In genomic region chr1:150281758-150282557, GRCh38 we compare ENCODE assay signal across 1 cellular context.
TF ChIP-seq lines count a peak whose summit lies in the region.

A gene with protein sequence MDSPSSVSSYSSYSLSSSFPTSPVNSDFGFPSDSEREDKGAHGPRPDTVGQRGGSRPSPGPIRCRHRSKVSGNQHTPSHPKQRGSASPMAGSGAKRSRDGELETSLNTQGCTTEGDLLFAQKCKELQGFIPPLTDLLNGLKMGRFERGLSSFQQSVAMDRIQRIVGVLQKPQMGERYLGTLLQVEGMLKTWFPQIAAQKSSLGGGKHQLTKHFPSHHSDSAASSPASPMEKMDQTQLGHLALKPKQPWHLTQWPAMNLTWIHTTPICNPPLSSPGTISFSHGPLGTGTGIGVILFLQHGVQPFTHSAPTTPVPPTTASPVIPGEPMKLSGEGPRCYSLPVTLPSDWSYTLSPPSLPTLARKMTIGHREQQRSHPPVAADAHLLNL (plus strand): TSS chr1:150282554. CDS start chr1:150283268, 714 bp downstream.

TF ChIP-seq in HEK293, 187 proteins besides CTCF, POLR2A, EP300 and RAD21 (continued from another document and continues in another):
- TF ChIP-seq ZNF280D (tag by site-specific recombination; IDR thresholded peaks at IDR 0.05): no peak
- TF ChIP-seq, protein P1, sequence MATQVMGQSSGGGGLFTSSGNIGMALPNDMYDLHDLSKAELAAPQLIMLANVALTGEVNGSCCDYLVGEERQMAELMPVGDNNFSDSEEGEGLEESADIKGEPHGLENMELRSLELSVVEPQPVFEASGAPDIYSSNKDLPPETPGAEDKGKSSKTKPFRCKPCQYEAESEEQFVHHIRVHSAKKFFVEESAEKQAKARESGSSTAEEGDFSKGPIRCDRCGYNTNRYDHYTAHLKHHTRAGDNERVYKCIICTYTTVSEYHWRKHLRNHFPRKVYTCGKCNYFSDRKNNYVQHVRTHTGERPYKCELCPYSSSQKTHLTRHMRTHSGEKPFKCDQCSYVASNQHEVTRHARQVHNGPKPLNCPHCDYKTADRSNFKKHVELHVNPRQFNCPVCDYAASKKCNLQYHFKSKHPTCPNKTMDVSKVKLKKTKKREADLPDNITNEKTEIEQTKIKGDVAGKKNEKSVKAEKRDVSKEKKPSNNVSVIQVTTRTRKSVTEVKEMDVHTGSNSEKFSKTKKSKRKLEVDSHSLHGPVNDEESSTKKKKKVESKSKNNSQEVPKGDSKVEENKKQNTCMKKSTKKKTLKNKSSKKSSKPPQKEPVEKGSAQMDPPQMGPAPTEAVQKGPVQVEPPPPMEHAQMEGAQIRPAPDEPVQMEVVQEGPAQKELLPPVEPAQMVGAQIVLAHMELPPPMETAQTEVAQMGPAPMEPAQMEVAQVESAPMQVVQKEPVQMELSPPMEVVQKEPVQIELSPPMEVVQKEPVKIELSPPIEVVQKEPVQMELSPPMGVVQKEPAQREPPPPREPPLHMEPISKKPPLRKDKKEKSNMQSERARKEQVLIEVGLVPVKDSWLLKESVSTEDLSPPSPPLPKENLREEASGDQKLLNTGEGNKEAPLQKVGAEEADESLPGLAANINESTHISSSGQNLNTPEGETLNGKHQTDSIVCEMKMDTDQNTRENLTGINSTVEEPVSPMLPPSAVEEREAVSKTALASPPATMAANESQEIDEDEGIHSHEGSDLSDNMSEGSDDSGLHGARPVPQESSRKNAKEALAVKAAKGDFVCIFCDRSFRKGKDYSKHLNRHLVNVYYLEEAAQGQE (tag by site-specific recombination; IDR thresholded peaks at IDR 0.05): no peak
- TF ChIP-seq ZNF37A (tag by site-specific recombination; IDR thresholded peaks at IDR 0.05): no peak
- no peak for TF ChIP-seq ZNF488 (tag by site-specific recombination; IDR thresholded peaks at IDR 0.05)
- TF ChIP-seq ZNF529 (tag by site-specific recombination; IDR thresholded peaks at IDR 0.05; ENCODE audit: insufficient replicate concordance): no peak
- TF ChIP-seq ZNF416 (tag by site-specific recombination; IDR thresholded peaks at IDR 0.05): no peak
- no peak for TF ChIP-seq ZNF23 (tag by site-specific recombination; IDR thresholded peaks at IDR 0.05; ENCODE audit: borderline replicate concordance)
- no peak for TF ChIP-seq AEBP2 (tag by site-specific recombination; IDR thresholded peaks at IDR 0.05; ENCODE audit: borderline replicate concordance)
- TF ChIP-seq MZF1 (tag by site-specific recombination; IDR thresholded peaks at IDR 0.05; ENCODE audit: borderline replicate concordance): no peak
- TF ChIP-seq ZNF549 (tag by site-specific recombination; IDR thresholded peaks at IDR 0.05): no peak
- TF ChIP-seq, protein P2, sequence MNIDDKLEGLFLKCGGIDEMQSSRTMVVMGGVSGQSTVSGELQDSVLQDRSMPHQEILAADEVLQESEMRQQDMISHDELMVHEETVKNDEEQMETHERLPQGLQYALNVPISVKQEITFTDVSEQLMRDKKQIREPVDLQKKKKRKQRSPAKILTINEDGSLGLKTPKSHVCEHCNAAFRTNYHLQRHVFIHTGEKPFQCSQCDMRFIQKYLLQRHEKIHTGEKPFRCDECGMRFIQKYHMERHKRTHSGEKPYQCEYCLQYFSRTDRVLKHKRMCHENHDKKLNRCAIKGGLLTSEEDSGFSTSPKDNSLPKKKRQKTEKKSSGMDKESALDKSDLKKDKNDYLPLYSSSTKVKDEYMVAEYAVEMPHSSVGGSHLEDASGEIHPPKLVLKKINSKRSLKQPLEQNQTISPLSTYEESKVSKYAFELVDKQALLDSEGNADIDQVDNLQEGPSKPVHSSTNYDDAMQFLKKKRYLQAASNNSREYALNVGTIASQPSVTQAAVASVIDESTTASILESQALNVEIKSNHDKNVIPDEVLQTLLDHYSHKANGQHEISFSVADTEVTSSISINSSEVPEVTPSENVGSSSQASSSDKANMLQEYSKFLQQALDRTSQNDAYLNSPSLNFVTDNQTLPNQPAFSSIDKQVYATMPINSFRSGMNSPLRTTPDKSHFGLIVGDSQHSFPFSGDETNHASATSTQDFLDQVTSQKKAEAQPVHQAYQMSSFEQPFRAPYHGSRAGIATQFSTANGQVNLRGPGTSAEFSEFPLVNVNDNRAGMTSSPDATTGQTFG (tag by site-specific recombination; IDR thresholded peaks at IDR 0.05; ENCODE audit: borderline replicate concordance): no peak
- no peak for TF ChIP-seq ZNF248 (tag by site-specific recombination; IDR thresholded peaks at IDR 0.05)
- no peak for TF ChIP-seq ZBTB20 (tag by site-specific recombination; IDR thresholded peaks at IDR 0.05)
- no peak for TF ChIP-seq ZNF621 (tag by site-specific recombination; IDR thresholded peaks at IDR 0.05)
- no peak for TF ChIP-seq RBAK (tag by site-specific recombination; IDR thresholded peaks at IDR 0.05)
- TF ChIP-seq, protein P3, sequence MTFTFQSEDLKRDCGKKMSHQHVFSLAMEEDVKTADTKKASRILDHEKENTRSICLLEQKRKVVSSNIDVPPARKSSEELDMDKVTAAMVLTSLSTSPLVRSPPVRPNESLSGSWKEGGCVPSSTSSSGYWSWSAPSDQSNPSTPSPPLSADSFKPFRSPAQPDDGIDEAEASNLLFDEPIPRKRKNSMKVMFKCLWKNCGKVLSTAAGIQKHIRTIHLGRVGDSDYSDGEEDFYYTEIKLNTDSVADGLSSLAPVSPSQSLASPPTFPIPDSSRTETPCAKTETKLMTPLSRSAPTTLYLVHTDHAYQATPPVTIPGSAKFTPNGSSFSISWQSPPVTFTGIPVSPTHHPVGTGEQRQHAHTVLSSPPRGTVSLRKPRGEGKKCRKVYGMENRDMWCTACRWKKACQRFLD (tag by site-specific recombination; IDR thresholded peaks at IDR 0.05): no peak
- TF ChIP-seq ZNF184 (tag by site-specific recombination; IDR thresholded peaks at IDR 0.05): no peak
- no peak for TF ChIP-seq ZNF140 (tag by site-specific recombination; IDR thresholded peaks at IDR 0.05)
- TF ChIP-seq, protein P4, sequence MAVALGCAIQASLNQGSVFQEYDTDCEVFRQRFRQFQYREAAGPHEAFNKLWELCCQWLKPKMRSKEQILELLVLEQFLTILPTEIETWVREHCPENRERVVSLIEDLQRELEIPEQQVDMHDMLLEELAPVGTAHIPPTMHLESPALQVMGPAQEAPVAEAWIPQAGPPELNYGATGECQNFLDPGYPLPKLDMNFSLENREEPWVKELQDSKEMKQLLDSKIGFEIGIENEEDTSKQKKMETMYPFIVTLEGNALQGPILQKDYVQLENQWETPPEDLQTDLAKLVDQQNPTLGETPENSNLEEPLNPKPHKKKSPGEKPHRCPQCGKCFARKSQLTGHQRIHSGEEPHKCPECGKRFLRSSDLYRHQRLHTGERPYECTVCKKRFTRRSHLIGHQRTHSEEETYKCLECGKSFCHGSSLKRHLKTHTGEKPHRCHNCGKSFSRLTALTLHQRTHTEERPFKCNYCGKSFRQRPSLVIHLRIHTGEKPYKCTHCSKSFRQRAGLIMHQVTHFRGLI (tag by site-specific recombination; IDR thresholded peaks at IDR 0.05): no peak
- TF ChIP-seq, protein P5, sequence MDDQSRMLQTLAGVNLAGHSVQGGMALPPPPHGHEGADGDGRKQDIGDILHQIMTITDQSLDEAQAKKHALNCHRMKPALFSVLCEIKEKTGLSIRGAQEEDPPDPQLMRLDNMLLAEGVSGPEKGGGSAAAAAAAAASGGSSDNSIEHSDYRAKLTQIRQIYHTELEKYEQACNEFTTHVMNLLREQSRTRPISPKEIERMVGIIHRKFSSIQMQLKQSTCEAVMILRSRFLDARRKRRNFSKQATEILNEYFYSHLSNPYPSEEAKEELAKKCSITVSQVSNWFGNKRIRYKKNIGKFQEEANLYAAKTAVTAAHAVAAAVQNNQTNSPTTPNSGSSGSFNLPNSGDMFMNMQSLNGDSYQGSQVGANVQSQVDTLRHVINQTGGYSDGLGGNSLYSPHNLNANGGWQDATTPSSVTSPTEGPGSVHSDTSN (CRISPR knock-in tag; IDR thresholded peaks at IDR 0.05): no peak
- TF ChIP-seq ZNF558 (tag by site-specific recombination; IDR thresholded peaks at IDR 0.05): no peak
- TF ChIP-seq KLF1 (tag by site-specific recombination; IDR thresholded peaks at IDR 0.05): peak; percentile 79
- no peak for TF ChIP-seq ZNF571 (tag by site-specific recombination; IDR thresholded peaks at IDR 0.05)
- no peak for TF ChIP-seq ZFHX2 (tag by site-specific recombination; conservative IDR thresholded peaks at IDR 0.05)
- TF ChIP-seq KLF7 (tag by site-specific recombination; IDR thresholded peaks at IDR 0.05; ENCODE audit: borderline replicate concordance): 0 out of 2 replicates have a peak, but pooled peaks have one; percentile 12
- TF ChIP-seq, protein P6, sequence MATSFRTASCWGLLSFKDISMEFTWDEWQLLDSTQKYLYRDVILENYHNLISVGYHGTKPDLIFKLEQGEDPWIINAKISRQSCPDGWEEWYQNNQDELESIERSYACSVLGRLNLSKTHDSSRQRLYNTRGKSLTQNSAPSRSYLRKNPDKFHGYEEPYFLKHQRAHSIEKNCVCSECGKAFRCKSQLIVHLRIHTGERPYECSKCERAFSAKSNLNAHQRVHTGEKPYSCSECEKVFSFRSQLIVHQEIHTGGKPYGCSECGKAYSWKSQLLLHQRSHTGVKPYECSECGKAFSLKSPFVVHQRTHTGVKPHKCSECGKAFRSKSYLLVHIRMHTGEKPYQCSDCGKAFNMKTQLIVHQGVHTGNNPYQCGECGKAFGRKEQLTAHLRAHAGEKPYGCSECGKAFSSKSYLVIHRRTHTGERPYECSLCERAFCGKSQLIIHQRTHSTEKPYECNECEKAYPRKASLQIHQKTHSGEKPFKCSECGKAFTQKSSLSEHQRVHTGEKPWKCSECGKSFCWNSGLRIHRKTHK (tag by site-specific recombination; IDR thresholded peaks at IDR 0.05): no peak
- no peak for TF ChIP-seq ZNF221 (tag by site-specific recombination; IDR thresholded peaks at IDR 0.05; ENCODE audit: borderline replicate concordance)
- TF ChIP-seq ZNF830 (tag by site-specific recombination; IDR thresholded peaks at IDR 0.05; ENCODE audit: low read depth): no peak
- TF ChIP-seq ZBTB26 (tag by site-specific recombination; optimal IDR thresholded peaks at IDR 0.05): peak; percentile 23
- TF ChIP-seq ZFP3 (tag by site-specific recombination; IDR thresholded peaks at IDR 0.05; ENCODE audit: low read depth): no peak
- no peak for TF ChIP-seq ZNF677 (tag by site-specific recombination; IDR thresholded peaks at IDR 0.05)
- no peak for TF ChIP-seq ZNF654 (tag by site-specific recombination; IDR thresholded peaks at IDR 0.05; ENCODE audit: low read depth)
- TF ChIP-seq ZNF19 (tag by site-specific recombination; IDR thresholded peaks at IDR 0.05; ENCODE audit: low read depth): no peak
- no peak for TF ChIP-seq ZFP41 (tag by site-specific recombination; IDR thresholded peaks at IDR 0.05; ENCODE audit: borderline replicate concordance)
- TF ChIP-seq ZNF843 (tag by site-specific recombination; IDR thresholded peaks at IDR 0.05): no peak
- TF ChIP-seq ZNF664 (tag by site-specific recombination; IDR thresholded peaks at IDR 0.05): no peak
- TF ChIP-seq ZNF585B (tag by site-specific recombination; IDR thresholded peaks at IDR 0.05): no peak
- TF ChIP-seq SP2 (tag by site-specific recombination; IDR thresholded peaks at IDR 0.05): peak; percentile 92
- TF ChIP-seq ZNF629 (tag by site-specific recombination; IDR thresholded peaks at IDR 0.05): 0 out of 2 replicates have a peak, but pooled peaks have one; percentile 22
